Comparison of ENCODE assay signal across 1 cellular context in the genomic region with DNA sequence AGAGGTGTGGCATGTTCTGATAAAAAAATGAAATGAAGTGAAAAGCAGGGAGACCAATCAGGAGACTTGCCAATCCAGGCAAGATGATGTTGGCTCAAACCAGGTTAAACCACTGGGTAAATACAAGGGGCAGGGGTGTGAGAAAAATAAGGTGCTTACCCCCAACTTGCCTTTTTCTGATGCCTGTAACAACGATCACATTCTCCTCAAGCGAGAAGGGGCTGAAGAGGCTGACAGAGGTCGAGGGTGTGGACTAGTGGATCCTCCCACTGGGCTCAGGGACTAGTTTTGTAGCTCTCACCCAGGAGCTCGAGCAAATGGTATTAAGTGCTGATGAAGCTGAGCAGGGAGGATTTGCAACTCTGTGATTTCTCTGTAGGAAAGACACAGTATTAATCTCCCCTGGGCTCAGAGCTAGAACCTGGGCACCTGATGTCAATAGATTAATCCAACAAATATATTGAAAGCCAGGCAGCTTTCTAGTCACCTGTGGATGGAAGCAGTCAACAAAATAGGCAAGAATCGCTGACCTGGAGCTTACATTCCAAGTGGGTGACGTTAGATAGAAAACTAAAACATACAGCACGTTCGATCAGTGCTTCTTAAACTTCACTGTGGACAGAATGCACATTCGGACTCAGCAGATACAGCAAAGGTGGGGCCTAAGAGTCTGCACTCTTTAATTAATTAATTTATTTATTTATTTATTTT.
TF ChIP-seq lines count a peak whose summit lies in the region.

No MANE protein-coding gene starts in this region.

TF ChIP-seq in HCT116, 20 proteins besides CTCF, POLR2A, EP300 and RAD21 (continued from another document):
- TF ChIP-seq CEBPB (IDR thresholded peaks at IDR 0.05; ENCODE audit: low read depth) (no peak), ELF1 (IDR thresholded peaks at IDR 0.05; ENCODE audit: borderline replicate concordance, low read depth) (no peak)
- TF ChIP-seq, protein P1, sequence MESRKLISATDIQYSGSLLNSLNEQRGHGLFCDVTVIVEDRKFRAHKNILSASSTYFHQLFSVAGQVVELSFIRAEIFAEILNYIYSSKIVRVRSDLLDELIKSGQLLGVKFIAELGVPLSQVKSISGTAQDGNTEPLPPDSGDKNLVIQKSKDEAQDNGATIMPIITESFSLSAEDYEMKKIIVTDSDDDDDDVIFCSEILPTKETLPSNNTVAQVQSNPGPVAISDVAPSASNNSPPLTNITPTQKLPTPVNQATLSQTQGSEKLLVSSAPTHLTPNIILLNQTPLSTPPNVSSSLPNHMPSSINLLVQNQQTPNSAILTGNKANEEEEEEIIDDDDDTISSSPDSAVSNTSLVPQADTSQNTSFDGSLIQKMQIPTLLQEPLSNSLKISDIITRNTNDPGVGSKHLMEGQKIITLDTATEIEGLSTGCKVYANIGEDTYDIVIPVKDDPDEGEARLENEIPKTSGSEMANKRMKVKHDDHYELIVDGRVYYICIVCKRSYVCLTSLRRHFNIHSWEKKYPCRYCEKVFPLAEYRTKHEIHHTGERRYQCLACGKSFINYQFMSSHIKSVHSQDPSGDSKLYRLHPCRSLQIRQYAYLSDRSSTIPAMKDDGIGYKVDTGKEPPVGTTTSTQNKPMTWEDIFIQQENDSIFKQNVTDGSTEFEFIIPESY (IDR thresholded peaks at IDR 0.05; ENCODE audit: extremely low read depth, insufficient replicate concordance, low read length): no peak
